14 cellular contexts compared by ENCODE assay signal in genomic region chr19:45512881-45513483, GRCh38. TPM values are rescaled to one million over a fixed set of nuclear protein-coding genes. Genes with fewer than 3 reads are reported as not detected.
A peak's percentile ranks its signal among the peaks of the same experiment; 100 is the strongest.
DNase-seq lines count a peak whose midpoint lies in the region; ATAC-seq and TF ChIP-seq lines count a peak whose summit lies in the region.
"Had no signal": no experiment of that assay in that cellular context is flagged by ENCODE, and none has a peak within 500 bp of the region (broad histone marks: within the 10 kb centered on the region; RNA-seq: fewer than 3 reads in every experiment).

No MANE protein-coding gene starts in this region.

- no peak for DNase-seq in CD14-positive monocyte (ENCODE audit: low spot score)
- no peak for DNase-seq in GM12865 (ENCODE audit: low read depth)
- DNase-seq in activated naive CD8-positive, alpha-beta T cell treated with anti-CD3 and anti-CD28 coated beads, Interleukin-2, amount 10 ng/mL, durations not matched to agents 7 days and 5 days = no peak
- no peak for DNase-seq in natural killer cell
- no peak for DNase-seq in NOMO-1 treated with dmso at 0.1 percent for 144 hours (lab: John Stamatoyannopoulos, UW; ENCODE audit: unreplicated experiment)
- no peak for DNase-seq in GOT3 (lab: John Stamatoyannopoulos, UW)
- DNase-seq: aorta; foreskin keratinocyte; GF-D8; NCI-H2029; NCI-H774; SHP77; stimulated activated CD4-positive, alpha-beta T cell treated with anti-CD3 and anti-CD28 coated beads, Interleukin-1b, Interleukin-23, amount 100 ng/mL, for 48 hours had no signal

- peak overlapping the region; percentile 16 to 80 for H3K4me3 Mint-ChIP-seq in CD14-positive monocyte
- peak overlapping the region; percentile 23 for H3K4me3 Mint-ChIP-seq in activated naive CD8-positive, alpha-beta T cell treated with anti-CD3 and anti-CD28 coated beads, Interleukin-2, amount 10 ng/mL, durations not matched to agents 7 days and 5 days
- peak overlapping the region; percentile 28 for H3K4me3 Mint-ChIP-seq in natural killer cell

- H3K27ac Mint-ChIP-seq in CD14-positive monocyte (peak overlapping the region; percentile 58 to 99 (median 97)), natural killer cell (peak overlapping the region; percentile 81 to 89)
- H3K27ac Mint-ChIP-seq in activated naive CD8-positive, alpha-beta T cell treated with anti-CD3 and anti-CD28 coated beads, Interleukin-2, amount 10 ng/mL, durations not matched to agents 7 days and 5 days = peak overlapping the region; percentile 67

- POLR2A ChIA-PET in activated naive CD8-positive, alpha-beta T cell treated with anti-CD3 and anti-CD28 coated beads, Interleukin-2, amount 10 ng/mL, durations not matched to agents 7 days and 5 days (lab: Charles Lee) = interaction anchor here (0.6 kb wide), 1 partner anchor 18 kb away, joined by 4 read pairs; no protein-coding TSS in a partner anchor

- H3K36me3 Mint-ChIP-seq in CD14-positive monocyte = peaks cover 43 to 76% of the 10 kb centered on the region in 2 donors
- H3K36me3 Mint-ChIP-seq in activated naive CD8-positive, alpha-beta T cell treated with anti-CD3 and anti-CD28 coated beads, Interleukin-2, amount 10 ng/mL, durations not matched to agents 7 days and 5 days = peaks cover 24% of the 10 kb centered on the region
- H3K36me3 Mint-ChIP-seq in natural killer cell = no peaks in the 10 kb centered on the region

- TF ChIP-seq CTCF in CD14-positive monocyte (IDR thresholded peaks at IDR 0.05) = no peak
- TF ChIP-seq CTCF in GM12865 (IDR thresholded peaks at IDR 0.05; ENCODE audit: insufficient read depth, low read depth, low read length, missing control alignments) = no peak
- TF ChIP-seq CTCF in natural killer cell (IDR thresholded peaks at IDR 0.05) = no peak

- no peaks in the 10 kb centered on the region for H3K9me3 Mint-ChIP-seq in CD14-positive monocyte
- H3K9me3 Mint-ChIP-seq in activated naive CD8-positive, alpha-beta T cell treated with anti-CD3 and anti-CD28 coated beads, Interleukin-2, amount 10 ng/mL, durations not matched to agents 7 days and 5 days = no peaks in the 10 kb centered on the region
- no peaks in the 10 kb centered on the region for H3K9me3 Mint-ChIP-seq in natural killer cell

- peaks cover 80% of the 10 kb centered on the region for H3K4me1 Mint-ChIP-seq in CD14-positive monocyte
- peaks cover 48% of the 10 kb centered on the region for H3K4me1 Mint-ChIP-seq in activated naive CD8-positive, alpha-beta T cell treated with anti-CD3 and anti-CD28 coated beads, Interleukin-2, amount 10 ng/mL, durations not matched to agents 7 days and 5 days
- H3K4me1 Mint-ChIP-seq in natural killer cell = peaks cover 55 to 86% of the 10 kb centered on the region in 2 donors

- H3K27me3 Mint-ChIP-seq in CD14-positive monocyte (ENCODE audit: low read depth in 3 of 3) = no peaks in the 10 kb centered on the region
- no peaks in the 10 kb centered on the region for H3K27me3 Mint-ChIP-seq in activated naive CD8-positive, alpha-beta T cell treated with anti-CD3 and anti-CD28 coated beads, Interleukin-2, amount 10 ng/mL, durations not matched to agents 7 days and 5 days
- H3K27me3 Mint-ChIP-seq in natural killer cell (ENCODE audit: low read depth in 2 of 2) = no peaks in the 10 kb centered on the region

- no peak for ATAC-seq in activated naive CD8-positive, alpha-beta T cell treated with anti-CD3 and anti-CD28 coated beads, Interleukin-2, amount 10 ng/mL, durations not matched to agents 7 days and 5 days (ENCODE audit: low read depth)
- ATAC-seq in natural killer cell = no peak
- no peak for ATAC-seq in HG02852 (IDR thresholded peaks at IDR 0.05; ENCODE audit: unreplicated experiment)
- ATAC-seq: foreskin keratinocyte had no signal

- peak overlapping the region; percentile 23 for H3K4me3 ChIP-seq in GM12865 (ENCODE audit: low read depth, low read length)

- intact Hi-C loops in CD14-positive monocyte (cut with micrococcal nuclease) = no loop called here
- intact Hi-C loops in natural killer cell (cut with micrococcal nuclease) = no loop called here

RNA-seq across cellular contexts. Expression of gene VASP, which starts 5.7 kb away (rescaled TPM):
- 100 to 1,000 TPM; 132 to 144 TPM for polyA plus RNA-seq in CD14-positive monocyte
- total RNA-seq in activated naive CD8-positive, alpha-beta T cell treated with anti-CD3 and anti-CD28 coated beads, Interleukin-2, amount 10 ng/mL, durations not matched to agents 7 days and 5 days = 100 to 1,000 TPM; 166 to 180 TPM
- total RNA-seq in natural killer cell = 100 to 1,000 TPM; 192 to 244 (median 237) TPM

RNA-seq across cellular contexts. Expression of gene PPM1N, which starts 14.7 kb away (rescaled TPM):
- 1 to 10 TPM; 1.3 to 2.7 TPM for polyA plus RNA-seq in CD14-positive monocyte
- 1 to 10 TPM; 5.8 to 6.1 TPM for total RNA-seq in activated naive CD8-positive, alpha-beta T cell treated with anti-CD3 and anti-CD28 coated beads, Interleukin-2, amount 10 ng/mL, durations not matched to agents 7 days and 5 days
- 1 to 10 TPM; 5.1 to 8.3 (median 6.8) TPM for total RNA-seq in natural killer cell

RNA-seq across cellular contexts. Expression of gene RTN2, which starts 16.1 kb away (rescaled TPM):
- 1 to 10 TPM; 1.5 to 2.7 TPM for polyA plus RNA-seq in CD14-positive monocyte
- total RNA-seq in activated naive CD8-positive, alpha-beta T cell treated with anti-CD3 and anti-CD28 coated beads, Interleukin-2, amount 10 ng/mL, durations not matched to agents 7 days and 5 days = 1 to 10 TPM; 3.0 to 3.3 TPM
- total RNA-seq in natural killer cell = 1 to 10 TPM; 1.9 to 5.5 (median 3.0) TPM

RNA-seq across cellular contexts. Expression of gene FOSB, which starts 45.2 kb away (rescaled TPM):
- polyA plus RNA-seq in CD14-positive monocyte = 10 to 100 TPM; 27.3 to 28.2 TPM
- total RNA-seq in activated naive CD8-positive, alpha-beta T cell treated with anti-CD3 and anti-CD28 coated beads, Interleukin-2, amount 10 ng/mL, durations not matched to agents 7 days and 5 days = 10 to 100 TPM; 68.7 to 69.4 TPM
- total RNA-seq in natural killer cell = 1,000 to 10,000 TPM in 2 of 3 donors, 100 to 1,000 TPM in 1; 784 to 1,837 (median 1,121) TPM
